In genomic region chr19:1931445-1931844, GRCh38 we compare ENCODE assay signal across 26 cellular contexts.
"Had no signal": no experiment of that assay in that cellular context is flagged by ENCODE, and none has a peak within 500 bp of the region (broad histone marks: within the 10 kb centered on the region; RNA-seq: fewer than 3 reads in every experiment).

No MANE protein-coding gene starts in this region.

- H3K36me3 Mint-ChIP-seq: activated naive CD8-positive, alpha-beta T cell had no signal

- H3K27me3 ChIP-seq: brain microvascular endothelial cell, cardiac muscle cell, MG63 had no signal

- H3K36me3 ChIP-seq: brain microvascular endothelial cell, cardiac muscle cell, MG63, SJCRH30 had no signal

- DNase-seq: activated CD4-positive, alpha-beta T cell treated with anti-CD3 and anti-CD28 coated beads for 48 hours; activated CD4-positive, alpha-beta T cell treated with anti-CD3 and anti-CD28 coated beads, Interleukin-2, amount 50 U/mL, for 4 hours; activated CD4-positive, CD25-positive, alpha-beta regulatory T cell treated with anti-CD3 and anti-CD28 coated beads, Interleukin-2, amount 50 U/mL, for 72 hours; activated CD8-positive, alpha-beta memory T cell treated with anti-CD3 and anti-CD28 coated beads, Interleukin-2, amount 50 U/mL, for 48 hours; activated CD8-positive, alpha-beta T cell treated with anti-CD3 and anti-CD28 coated beads, Interleukin-2, amount 10 ng/mL, durations not matched to agents 7 days and 5 days; activated naive CD4-positive, alpha-beta T cell treated with Interleukin-2 at 50 U/mL for 16 hours; activated T-cell treated with anti-CD3 and anti-CD28 coated beads, Interleukin-2, amount 50 U/mL, for 1 hour; brain microvascular endothelial cell; MG63; MV-4-11; NCI-H1105; NCI-H1436; NCI-H1694 treated with DMSO at 0.1 percent for 48 hours; NCI-H2029 treated with DMSO at 0.1 percent for 48 hours; NCI-H345; NCI-H510A; NCI-H69; NK-92 treated with Interleukin-12 subunit alpha and Interleukin-12 subunit beta, amount 100 ng/mL, for 24 hours; OCI-M1; Right ventricle myocardium superior; SJCRH30; SK-N-SH had no signal

- H3K4me3 ChIP-seq: cardiac muscle cell, MG63, SJCRH30 had no signal

- H3K27ac Mint-ChIP-seq: activated CD8-positive, alpha-beta T cell treated with anti-CD3 and anti-CD28 coated beads, Interleukin-2, amount 10 ng/mL, durations not matched to agents 7 days and 5 days; activated naive CD8-positive, alpha-beta T cell had no signal

- H3K4me3 Mint-ChIP-seq: activated CD8-positive, alpha-beta T cell treated with anti-CD3 and anti-CD28 coated beads, Interleukin-2, amount 10 ng/mL, durations not matched to agents 7 days and 5 days; activated naive CD8-positive, alpha-beta T cell had no signal

- ATAC-seq: activated CD8-positive, alpha-beta T cell treated with anti-CD3 and anti-CD28 coated beads, Interleukin-2, amount 10 ng/mL, durations not matched to agents 7 days and 5 days; Panc1 had no signal

- H3K27ac ChIP-seq: brain microvascular endothelial cell, cardiac muscle cell, RWPE1, SJCRH30 had no signal

- H3K4me2 ChIP-seq: SK-N-SH had no signal

- H3K9me3 ChIP-seq: SK-N-SH had no signal

- H3K9ac ChIP-seq: SK-N-SH had no signal

- H3K27me3 Mint-ChIP-seq: activated naive CD8-positive, alpha-beta T cell had no signal
